In the genomic region with DNA sequence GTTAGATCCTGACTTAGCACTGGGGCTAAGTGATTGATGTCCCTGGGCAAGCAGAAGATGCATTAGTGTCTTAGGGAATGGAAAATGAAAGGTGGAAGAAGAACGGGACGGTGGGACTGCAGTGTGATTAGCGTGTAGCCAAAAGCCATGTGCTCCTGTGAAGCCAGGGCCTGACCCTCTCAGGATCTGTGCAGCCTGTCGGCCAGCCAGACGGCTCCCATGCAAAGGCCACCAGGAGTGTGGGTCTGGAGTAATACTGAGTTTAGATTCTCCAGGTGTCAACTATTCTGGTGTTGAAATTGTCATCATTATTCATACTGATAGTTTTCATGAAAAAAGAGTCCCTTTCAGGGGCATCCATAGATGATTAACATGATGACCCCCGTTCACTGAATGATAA, we compare ENCODE assay signal across 24 cellular contexts. TPM values are rescaled to one million over a fixed set of nuclear protein-coding genes. Genes with fewer than 3 reads are reported as not detected.
"Had no signal": no experiment of that assay in that cellular context is flagged by ENCODE, and none has a peak within 500 bp of the region (broad histone marks: within the 10 kb centered on the region; RNA-seq: fewer than 3 reads in every experiment).

No MANE protein-coding gene starts in this region.

- H3K27me3 ChIP-seq: colonic mucosa, hepatocyte, testis had no signal

- H3K36me3 ChIP-seq: colonic mucosa had no signal

- H3K4me3 ChIP-seq: colonic mucosa, hepatocyte, testis had no signal

- H3K27ac ChIP-seq: colonic mucosa, hepatocyte, testis had no signal

- H3K27ac Mint-ChIP-seq: endodermal cell, naive B cell, nephron progenitor cell had no signal

- H3K9me3 ChIP-seq: colonic mucosa, testis had no signal

- DNase-seq: colonic mucosa; effector CD4-positive, alpha-beta T cell; endodermal cell; erythroblast; foreskin melanocyte; head of caudate nucleus; mesendoderm; naive B cell; nephron progenitor cell; posterior cingulate gyrus; small intestine; stimulated activated CD4-positive, alpha-beta T cell treated with anti-CD3 and anti-CD28 coated beads, Interleukin-12 subunit alpha, Interleukin-12 subunit beta, amount 100 ng/mL, for 4 hours; stimulated activated naive CD4-positive, alpha-beta T cell treated with Interleukin-2 at 50 U/mL for 16 hours; testis; trophoblast cell had no signal

- H3K9me3 Mint-ChIP-seq: endodermal cell, naive B cell, nephron progenitor cell had no signal

- H3K4me3 Mint-ChIP-seq: endodermal cell, naive B cell, nephron progenitor cell had no signal

- H3K36me3 Mint-ChIP-seq: naive B cell had no signal

RNA-seq across cellular contexts. Expression of a gene that starts 32.0 kb away (rescaled TPM):
- total RNA-seq: cerebellum, dermis microvascular lymphatic vessel endothelial cell, endothelial cell of umbilical vein, hepatocyte, kidney epithelial cell, lung microvascular endothelial cell, osteoblast, pulmonary artery endothelial cell, urinary bladder had no signal
- polyA plus RNA-seq: endothelial cell of umbilical vein, hepatocyte had no signal
